1 cellular context compared by ENCODE assay signal in the genomic region with DNA sequence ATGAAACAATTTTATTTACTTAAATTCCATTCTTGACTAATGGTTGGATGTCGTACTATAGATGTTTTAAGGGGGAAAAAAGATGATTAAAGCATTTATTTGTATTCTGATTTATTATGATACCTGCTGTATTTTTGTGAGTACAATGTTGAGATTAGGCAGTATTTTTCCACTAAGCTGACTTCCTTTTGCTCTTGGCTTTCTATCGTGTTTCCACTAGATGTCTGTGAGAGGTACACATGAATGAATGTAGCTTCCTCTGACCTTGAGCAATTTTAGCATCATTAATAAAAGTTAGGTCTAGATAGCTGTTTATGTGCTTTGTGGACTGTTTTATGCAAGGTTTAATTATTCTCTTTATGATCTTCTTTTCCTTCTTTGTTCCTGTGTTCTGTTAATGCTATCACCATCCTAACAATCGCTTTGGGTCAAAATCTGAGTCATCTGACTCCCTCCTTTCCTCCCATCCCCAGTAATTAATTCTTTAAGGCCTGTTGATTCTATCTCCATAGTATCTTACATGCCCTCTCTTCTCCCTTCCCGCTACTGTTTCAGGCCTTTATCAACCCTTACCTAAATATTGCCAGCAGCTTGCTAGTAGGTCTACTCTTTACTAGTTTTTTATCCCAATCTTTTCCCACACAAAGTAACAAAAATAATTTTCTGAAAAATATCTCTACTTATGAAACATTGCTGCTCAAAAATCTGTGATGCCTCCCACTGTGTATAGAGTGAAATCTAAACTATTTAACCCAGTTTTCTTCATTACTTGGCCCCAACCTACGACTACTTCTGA.
A peak's percentile ranks its signal among the peaks of the same experiment; 100 is the strongest.
TF ChIP-seq lines count a peak whose summit lies in the region.

No MANE protein-coding gene starts in this region.

TF ChIP-seq in K562, 482 proteins besides CTCF, POLR2A, EP300 and RAD21 (continued from another document and continues in another):
- TF ChIP-seq TEAD1 (CRISPR knock-in tag; IDR thresholded peaks at IDR 0.05): no peak
- TF ChIP-seq SMC3 (conservative IDR thresholded peaks at IDR 0.05; ENCODE audit: insufficient read depth, low read depth, low read length): no peak
- no peak for TF ChIP-seq MXI1 (IDR thresholded peaks at IDR 0.05; ENCODE audit: low read depth, low read length)
- TF ChIP-seq, protein P1, sequence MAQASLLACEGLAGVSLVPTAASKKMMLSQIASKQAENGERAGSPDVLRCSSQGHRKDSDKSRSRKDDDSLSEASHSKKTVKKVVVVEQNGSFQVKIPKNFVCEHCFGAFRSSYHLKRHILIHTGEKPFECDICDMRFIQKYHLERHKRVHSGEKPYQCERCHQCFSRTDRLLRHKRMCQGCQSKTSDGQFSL (CRISPR knock-in tag; IDR thresholded peaks at IDR 0.05): no peak
- TF ChIP-seq, protein P1 (tag; IDR thresholded peaks at IDR 0.05): no peak
- TF ChIP-seq XRCC5 (IDR thresholded peaks at IDR 0.05; ENCODE audit: low read depth, low read length): no peak
- TF ChIP-seq TEAD4 (IDR thresholded peaks at IDR 0.05; ENCODE audit: low read length): no peak
- TF ChIP-seq TEAD4 (CRISPR knock-in tag; IDR thresholded peaks at IDR 0.05; ENCODE audit: borderline replicate concordance): no peak
- TF ChIP-seq TEAD2 (tag; IDR thresholded peaks at IDR 0.05): no peak
- no peak for TF ChIP-seq MECOM (CRISPR knock-in tag; IDR thresholded peaks at IDR 0.05)
- no peak for TF ChIP-seq ZBTB8A (IDR thresholded peaks at IDR 0.05; ENCODE audit: partially characterized antibody)
- TF ChIP-seq PTTG1 (tag; IDR thresholded peaks at IDR 0.05; ENCODE audit: low read depth): no peak
- TF ChIP-seq, protein P2, sequence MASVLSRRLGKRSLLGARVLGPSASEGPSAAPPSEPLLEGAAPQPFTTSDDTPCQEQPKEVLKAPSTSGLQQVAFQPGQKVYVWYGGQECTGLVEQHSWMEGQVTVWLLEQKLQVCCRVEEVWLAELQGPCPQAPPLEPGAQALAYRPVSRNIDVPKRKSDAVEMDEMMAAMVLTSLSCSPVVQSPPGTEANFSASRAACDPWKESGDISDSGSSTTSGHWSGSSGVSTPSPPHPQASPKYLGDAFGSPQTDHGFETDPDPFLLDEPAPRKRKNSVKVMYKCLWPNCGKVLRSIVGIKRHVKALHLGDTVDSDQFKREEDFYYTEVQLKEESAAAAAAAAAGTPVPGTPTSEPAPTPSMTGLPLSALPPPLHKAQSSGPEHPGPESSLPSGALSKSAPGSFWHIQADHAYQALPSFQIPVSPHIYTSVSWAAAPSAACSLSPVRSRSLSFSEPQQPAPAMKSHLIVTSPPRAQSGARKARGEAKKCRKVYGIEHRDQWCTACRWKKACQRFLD (CRISPR knock-in tag; IDR thresholded peaks at IDR 0.05): peak; percentile 3; the same call in 1 of the 2 replicates
- no peak for TF ChIP-seq ZNF77 (CRISPR knock-in tag; IDR thresholded peaks at IDR 0.05)
- TF ChIP-seq FOSL1 (tag; conservative IDR thresholded peaks at IDR 0.05): peak; percentile 74; the same call in 1 of the 2 replicates
- TF ChIP-seq FOXP1 (CRISPR knock-in tag; IDR thresholded peaks at IDR 0.05): no peak
- TF ChIP-seq POLR2G (IDR thresholded peaks at IDR 0.05; ENCODE audit: low read depth, low read length): no peak
- TF ChIP-seq, protein P3, sequence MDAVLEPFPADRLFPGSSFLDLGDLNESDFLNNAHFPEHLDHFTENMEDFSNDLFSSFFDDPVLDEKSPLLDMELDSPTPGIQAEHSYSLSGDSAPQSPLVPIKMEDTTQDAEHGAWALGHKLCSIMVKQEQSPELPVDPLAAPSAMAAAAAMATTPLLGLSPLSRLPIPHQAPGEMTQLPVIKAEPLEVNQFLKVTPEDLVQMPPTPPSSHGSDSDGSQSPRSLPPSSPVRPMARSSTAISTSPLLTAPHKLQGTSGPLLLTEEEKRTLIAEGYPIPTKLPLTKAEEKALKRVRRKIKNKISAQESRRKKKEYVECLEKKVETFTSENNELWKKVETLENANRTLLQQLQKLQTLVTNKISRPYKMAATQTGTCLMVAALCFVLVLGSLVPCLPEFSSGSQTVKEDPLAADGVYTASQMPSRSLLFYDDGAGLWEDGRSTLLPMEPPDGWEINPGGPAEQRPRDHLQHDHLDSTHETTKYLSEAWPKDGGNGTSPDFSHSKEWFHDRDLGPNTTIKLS (IDR thresholded peaks at IDR 0.05; ENCODE audit: borderline replicate concordance, low read depth): no peak
- TF ChIP-seq, protein P4, sequence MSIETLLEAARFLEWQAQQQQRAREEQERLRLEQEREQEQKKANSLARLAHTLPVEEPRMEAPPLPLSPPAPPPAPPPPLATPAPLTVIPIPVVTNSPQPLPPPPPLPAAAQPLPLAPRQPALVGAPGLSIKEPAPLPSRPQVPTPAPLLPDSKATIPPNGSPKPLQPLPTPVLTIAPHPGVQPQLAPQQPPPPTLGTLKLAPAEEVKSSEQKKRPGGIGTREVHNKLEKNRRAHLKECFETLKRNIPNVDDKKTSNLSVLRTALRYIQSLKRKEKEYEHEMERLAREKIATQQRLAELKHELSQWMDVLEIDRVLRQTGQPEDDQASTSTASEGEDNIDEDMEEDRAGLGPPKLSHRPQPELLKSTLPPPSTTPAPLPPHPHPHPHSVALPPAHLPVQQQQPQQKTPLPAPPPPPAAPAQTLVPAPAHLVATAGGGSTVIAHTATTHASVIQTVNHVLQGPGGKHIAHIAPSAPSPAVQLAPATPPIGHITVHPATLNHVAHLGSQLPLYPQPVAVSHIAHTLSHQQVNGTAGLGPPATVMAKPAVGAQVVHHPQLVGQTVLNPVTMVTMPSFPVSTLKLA (conservative IDR thresholded peaks at IDR 0.05): no peak
- peak; percentile 37 for TF ChIP-seq NFE2 (IDR thresholded peaks at IDR 0.05; ENCODE audit: low read depth)
- TF ChIP-seq MTF1 (CRISPR knock-in tag; IDR thresholded peaks at IDR 0.05; ENCODE audit: borderline replicate concordance): no peak
- TF ChIP-seq ZNF134 (CRISPR knock-in tag; conservative IDR thresholded peaks at IDR 0.05): no peak
- TF ChIP-seq POLR2AphosphoS2 (IDR thresholded peaks at IDR 0.05; ENCODE audit: low read length): no peak
- no peak for TF ChIP-seq L3MBTL2 (IDR thresholded peaks at IDR 0.05)
- TF ChIP-seq ZNF263 (CRISPR knock-in tag; IDR thresholded peaks at IDR 0.05; ENCODE audit: borderline replicate concordance): no peak
- no peak for TF ChIP-seq HNRNPUL1 (IDR thresholded peaks at IDR 0.05; ENCODE audit: low read length)
- TF ChIP-seq, protein P5, sequence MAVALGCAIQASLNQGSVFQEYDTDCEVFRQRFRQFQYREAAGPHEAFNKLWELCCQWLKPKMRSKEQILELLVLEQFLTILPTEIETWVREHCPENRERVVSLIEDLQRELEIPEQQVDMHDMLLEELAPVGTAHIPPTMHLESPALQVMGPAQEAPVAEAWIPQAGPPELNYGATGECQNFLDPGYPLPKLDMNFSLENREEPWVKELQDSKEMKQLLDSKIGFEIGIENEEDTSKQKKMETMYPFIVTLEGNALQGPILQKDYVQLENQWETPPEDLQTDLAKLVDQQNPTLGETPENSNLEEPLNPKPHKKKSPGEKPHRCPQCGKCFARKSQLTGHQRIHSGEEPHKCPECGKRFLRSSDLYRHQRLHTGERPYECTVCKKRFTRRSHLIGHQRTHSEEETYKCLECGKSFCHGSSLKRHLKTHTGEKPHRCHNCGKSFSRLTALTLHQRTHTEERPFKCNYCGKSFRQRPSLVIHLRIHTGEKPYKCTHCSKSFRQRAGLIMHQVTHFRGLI (CRISPR knock-in tag; IDR thresholded peaks at IDR 0.05): no peak
- no peak for TF ChIP-seq HLTF (IDR thresholded peaks at IDR 0.05)
- TF ChIP-seq NR1H2 (CRISPR knock-in tag; IDR thresholded peaks at IDR 0.05): no peak
- TF ChIP-seq CBFA2T3 (IDR thresholded peaks at IDR 0.05): peak; percentile 49
- no peak for TF ChIP-seq KHSRP (IDR thresholded peaks at IDR 0.05)
- TF ChIP-seq, protein P6, sequence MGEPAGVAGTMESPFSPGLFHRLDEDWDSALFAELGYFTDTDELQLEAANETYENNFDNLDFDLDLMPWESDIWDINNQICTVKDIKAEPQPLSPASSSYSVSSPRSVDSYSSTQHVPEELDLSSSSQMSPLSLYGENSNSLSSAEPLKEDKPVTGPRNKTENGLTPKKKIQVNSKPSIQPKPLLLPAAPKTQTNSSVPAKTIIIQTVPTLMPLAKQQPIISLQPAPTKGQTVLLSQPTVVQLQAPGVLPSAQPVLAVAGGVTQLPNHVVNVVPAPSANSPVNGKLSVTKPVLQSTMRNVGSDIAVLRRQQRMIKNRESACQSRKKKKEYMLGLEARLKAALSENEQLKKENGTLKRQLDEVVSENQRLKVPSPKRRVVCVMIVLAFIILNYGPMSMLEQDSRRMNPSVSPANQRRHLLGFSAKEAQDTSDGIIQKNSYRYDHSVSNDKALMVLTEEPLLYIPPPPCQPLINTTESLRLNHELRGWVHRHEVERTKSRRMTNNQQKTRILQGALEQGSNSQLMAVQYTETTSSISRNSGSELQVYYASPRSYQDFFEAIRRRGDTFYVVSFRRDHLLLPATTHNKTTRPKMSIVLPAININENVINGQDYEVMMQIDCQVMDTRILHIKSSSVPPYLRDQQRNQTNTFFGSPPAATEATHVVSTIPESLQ (CRISPR knock-in tag; IDR thresholded peaks at IDR 0.05): no peak
- no peak for TF ChIP-seq ZNF324 (CRISPR knock-in tag; IDR thresholded peaks at IDR 0.05)
- no peak for TF ChIP-seq POU5F1 (IDR thresholded peaks at IDR 0.05; ENCODE audit: borderline replicate concordance, low read depth, low read length, partially characterized antibody)
- TF ChIP-seq NCOA4 (IDR thresholded peaks at IDR 0.05; ENCODE audit: partially characterized antibody): no peak
- no peak for TF ChIP-seq BRCA1 (IDR thresholded peaks at IDR 0.05)
- no peak for TF ChIP-seq BRCA1 (CRISPR knock-in tag; IDR thresholded peaks at IDR 0.05)
- TF ChIP-seq C11orf30 (IDR thresholded peaks at IDR 0.05; ENCODE audit: low read depth): peak; percentile 31
- TF ChIP-seq ILK (tag; IDR thresholded peaks at IDR 0.05; ENCODE audit: borderline replicate concordance, low read depth): no peak
- no peak for TF ChIP-seq ERF (CRISPR knock-in tag; IDR thresholded peaks at IDR 0.05)
- no peak for TF ChIP-seq FOXK1 (CRISPR knock-in tag; IDR thresholded peaks at IDR 0.05; ENCODE audit: borderline replicate concordance)
- TF ChIP-seq TBL1XR1 (IDR thresholded peaks at IDR 0.05; ENCODE audit: low read length in 2 of 2): no peak
- TF ChIP-seq SIRT6 (IDR thresholded peaks at IDR 0.05; ENCODE audit: low read depth, low read length): no peak
- TF ChIP-seq SP2 (IDR thresholded peaks at IDR 0.05; ENCODE audit: extremely low read depth, low read depth, low read length, poor library complexity, severe bottlenecking): no peak
- TF ChIP-seq BDP1 (IDR thresholded peaks at IDR 0.05; ENCODE audit: insufficient read depth, insufficient read length): no peak
- TF ChIP-seq, protein P7, sequence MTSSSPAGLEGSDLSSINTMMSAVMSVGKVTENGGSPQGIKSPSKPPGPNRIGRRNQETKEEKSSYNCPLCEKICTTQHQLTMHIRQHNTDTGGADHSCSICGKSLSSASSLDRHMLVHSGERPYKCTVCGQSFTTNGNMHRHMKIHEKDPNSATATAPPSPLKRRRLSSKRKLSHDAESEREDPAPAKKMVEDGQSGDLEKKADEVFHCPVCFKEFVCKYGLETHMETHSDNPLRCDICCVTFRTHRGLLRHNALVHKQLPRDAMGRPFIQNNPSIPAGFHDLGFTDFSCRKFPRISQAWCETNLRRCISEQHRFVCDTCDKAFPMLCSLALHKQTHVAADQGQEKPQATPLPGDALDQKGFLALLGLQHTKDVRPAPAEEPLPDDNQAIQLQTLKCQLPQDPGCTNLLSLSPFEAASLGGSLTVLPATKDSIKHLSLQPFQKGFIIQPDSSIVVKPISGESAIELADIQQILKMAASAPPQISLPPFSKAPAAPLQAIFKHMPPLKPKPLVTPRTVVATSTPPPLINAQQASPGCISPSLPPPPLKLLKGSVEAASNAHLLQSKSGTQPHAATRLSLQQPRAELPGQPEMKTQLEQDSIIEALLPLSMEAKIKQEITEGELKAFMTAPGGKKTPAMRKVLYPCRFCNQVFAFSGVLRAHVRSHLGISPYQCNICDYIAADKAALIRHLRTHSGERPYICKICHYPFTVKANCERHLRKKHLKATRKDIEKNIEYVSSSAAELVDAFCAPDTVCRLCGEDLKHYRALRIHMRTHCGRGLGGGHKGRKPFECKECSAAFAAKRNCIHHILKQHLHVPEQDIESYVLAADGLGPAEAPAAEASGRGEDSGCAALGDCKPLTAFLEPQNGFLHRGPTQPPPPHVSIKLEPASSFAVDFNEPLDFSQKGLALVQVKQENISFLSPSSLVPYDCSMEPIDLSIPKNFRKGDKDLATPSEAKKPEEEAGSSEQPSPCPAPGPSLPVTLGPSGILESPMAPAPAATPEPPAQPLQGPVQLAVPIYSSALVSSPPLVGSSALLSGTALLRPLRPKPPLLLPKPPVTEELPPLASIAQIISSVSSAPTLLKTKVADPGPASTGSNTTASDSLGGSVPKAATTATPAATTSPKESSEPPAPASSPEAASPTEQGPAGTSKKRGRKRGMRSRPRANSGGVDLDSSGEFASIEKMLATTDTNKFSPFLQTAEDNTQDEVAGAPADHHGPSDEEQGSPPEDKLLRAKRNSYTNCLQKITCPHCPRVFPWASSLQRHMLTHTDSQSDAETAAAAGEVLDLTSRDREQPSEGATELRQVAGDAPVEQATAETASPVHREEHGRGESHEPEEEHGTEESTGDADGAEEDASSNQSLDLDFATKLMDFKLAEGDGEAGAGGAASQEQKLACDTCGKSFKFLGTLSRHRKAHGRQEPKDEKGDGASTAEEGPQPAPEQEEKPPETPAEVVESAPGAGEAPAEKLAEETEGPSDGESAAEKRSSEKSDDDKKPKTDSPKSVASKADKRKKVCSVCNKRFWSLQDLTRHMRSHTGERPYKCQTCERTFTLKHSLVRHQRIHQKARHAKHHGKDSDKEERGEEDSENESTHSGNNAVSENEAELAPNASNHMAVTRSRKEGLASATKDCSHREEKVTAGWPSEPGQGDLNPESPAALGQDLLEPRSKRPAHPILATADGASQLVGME (CRISPR knock-in tag; IDR thresholded peaks at IDR 0.05): no peak
- TF ChIP-seq ZNF347 (CRISPR knock-in tag; IDR thresholded peaks at IDR 0.05; ENCODE audit: low read depth): no peak
- TF ChIP-seq PML (IDR thresholded peaks at IDR 0.05; ENCODE audit: low read length): no peak
- TF ChIP-seq ZNF589 (CRISPR knock-in tag; IDR thresholded peaks at IDR 0.05; ENCODE audit: low read depth): no peak; the same call in 1 of the 2 replicates
- TF ChIP-seq ZNF444 (CRISPR knock-in tag; IDR thresholded peaks at IDR 0.05): no peak
- no peak for TF ChIP-seq FOXM1 (IDR thresholded peaks at IDR 0.05; ENCODE audit: low read depth)
- TF ChIP-seq FOXM1 (CRISPR knock-in tag; IDR thresholded peaks at IDR 0.05; ENCODE audit: low read depth): no peak
- no peak for TF ChIP-seq TAF7 (tag; IDR thresholded peaks at IDR 0.05)
- no peak for TF ChIP-seq EHMT2 (IDR thresholded peaks at IDR 0.05)
- no peak for TF ChIP-seq NFE2L1 (tag; IDR thresholded peaks at IDR 0.05; ENCODE audit: borderline replicate concordance, low read depth)
- peak; percentile 79 for TF ChIP-seq DACH1 (IDR thresholded peaks at IDR 0.05; ENCODE audit: partially characterized antibody)
- TF ChIP-seq JUN (IDR thresholded peaks at IDR 0.05; ENCODE audit: borderline replicate concordance, low read depth, low read length): no peak
- no peak for TF ChIP-seq JUN (CRISPR knock-in tag; IDR thresholded peaks at IDR 0.05; ENCODE audit: borderline replicate concordance)
- TF ChIP-seq ZFX (CRISPR knock-in tag; IDR thresholded peaks at IDR 0.05): peak; percentile 28; the same call in 1 of the 2 replicates
- no peak for TF ChIP-seq SAFB2 (IDR thresholded peaks at IDR 0.05; ENCODE audit: borderline replicate concordance, low read depth, low read length, severe bottlenecking)
- TF ChIP-seq CSDE1 (IDR thresholded peaks at IDR 0.05): no peak
